Comparison of ENCODE assay signal across 19 cellular contexts in genomic region chr10:78832281-78832680, GRCh38.
"Had no signal": no experiment of that assay in that cellular context is flagged by ENCODE, and none has a peak within 500 bp of the region (broad histone marks: within the 10 kb centered on the region; RNA-seq: fewer than 3 reads in every experiment).

No MANE protein-coding gene starts in this region.

- H3K9me3 ChIP-seq: SJSA1 had no signal

- H3K27me3 ChIP-seq: SJSA1 had no signal

- DNase-seq: KBM-7, MV-4-11, NCI-H1048, NCI-H1105, NCI-H1417, NCI-H1436 treated with DMSO at 0.1 percent for 48 hours, NCI-H1694, NCI-H187 treated with DMSO at 0.1 percent for 48 hours, NCI-H2029 treated with DMSO at 0.1 percent for 48 hours, NCI-H2227 treated with DMSO at 0.1 percent for 48 hours, NCI-H524, NCI-H526 treated with DMSO at 0.1 percent for 48 hours, NCI-H748 treated with DMSO at 0.1 percent for 48 hours, Right ventricle myocardium superior, RPMI8226, SIG-M5 had no signal

- H3K27ac ChIP-seq: SJSA1, SK-N-MC had no signal

- H3K36me3 ChIP-seq: SJSA1 had no signal

- H3K4me3 ChIP-seq: SJSA1, SK-N-MC had no signal

- ATAC-seq: HepG2 had no signal
